ENCODE assay signal across 1 cellular context in the genomic region with DNA sequence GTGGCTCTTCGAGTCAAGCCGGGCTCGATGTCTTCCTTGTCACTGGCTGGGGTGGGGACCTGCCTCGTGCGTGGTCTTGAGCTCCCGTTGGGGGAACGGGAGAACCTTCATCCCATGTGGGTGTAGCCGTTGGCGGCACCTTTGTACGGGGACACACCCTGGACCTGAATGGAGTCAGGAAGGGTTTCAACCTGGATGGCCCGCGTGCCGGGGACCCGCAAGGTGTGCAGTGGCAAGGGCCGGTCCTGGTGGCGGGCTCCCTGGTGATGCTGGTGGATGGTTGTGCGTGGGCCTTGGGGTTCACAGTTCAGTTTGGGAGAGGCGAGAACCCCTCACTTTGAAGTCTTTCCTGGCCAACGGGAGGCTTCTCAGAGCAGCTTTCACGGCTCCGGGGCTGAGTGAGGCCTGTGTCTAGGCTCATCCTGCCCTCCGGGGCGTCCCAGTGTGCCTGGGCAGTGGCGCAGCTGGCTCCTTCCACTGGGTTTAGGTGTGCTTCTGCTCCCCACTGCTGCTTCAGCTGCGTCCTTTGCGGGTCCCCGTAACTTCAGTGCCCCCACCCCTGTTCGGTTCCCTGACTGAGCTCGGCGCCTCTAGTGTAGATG.
TF ChIP-seq lines count a peak whose summit lies in the region.

No MANE protein-coding gene starts in this region.

TF ChIP-seq in liver, 16 proteins besides CTCF, POLR2A, EP300 and RAD21 (continued from another document):
- TF ChIP-seq, protein P1, sequence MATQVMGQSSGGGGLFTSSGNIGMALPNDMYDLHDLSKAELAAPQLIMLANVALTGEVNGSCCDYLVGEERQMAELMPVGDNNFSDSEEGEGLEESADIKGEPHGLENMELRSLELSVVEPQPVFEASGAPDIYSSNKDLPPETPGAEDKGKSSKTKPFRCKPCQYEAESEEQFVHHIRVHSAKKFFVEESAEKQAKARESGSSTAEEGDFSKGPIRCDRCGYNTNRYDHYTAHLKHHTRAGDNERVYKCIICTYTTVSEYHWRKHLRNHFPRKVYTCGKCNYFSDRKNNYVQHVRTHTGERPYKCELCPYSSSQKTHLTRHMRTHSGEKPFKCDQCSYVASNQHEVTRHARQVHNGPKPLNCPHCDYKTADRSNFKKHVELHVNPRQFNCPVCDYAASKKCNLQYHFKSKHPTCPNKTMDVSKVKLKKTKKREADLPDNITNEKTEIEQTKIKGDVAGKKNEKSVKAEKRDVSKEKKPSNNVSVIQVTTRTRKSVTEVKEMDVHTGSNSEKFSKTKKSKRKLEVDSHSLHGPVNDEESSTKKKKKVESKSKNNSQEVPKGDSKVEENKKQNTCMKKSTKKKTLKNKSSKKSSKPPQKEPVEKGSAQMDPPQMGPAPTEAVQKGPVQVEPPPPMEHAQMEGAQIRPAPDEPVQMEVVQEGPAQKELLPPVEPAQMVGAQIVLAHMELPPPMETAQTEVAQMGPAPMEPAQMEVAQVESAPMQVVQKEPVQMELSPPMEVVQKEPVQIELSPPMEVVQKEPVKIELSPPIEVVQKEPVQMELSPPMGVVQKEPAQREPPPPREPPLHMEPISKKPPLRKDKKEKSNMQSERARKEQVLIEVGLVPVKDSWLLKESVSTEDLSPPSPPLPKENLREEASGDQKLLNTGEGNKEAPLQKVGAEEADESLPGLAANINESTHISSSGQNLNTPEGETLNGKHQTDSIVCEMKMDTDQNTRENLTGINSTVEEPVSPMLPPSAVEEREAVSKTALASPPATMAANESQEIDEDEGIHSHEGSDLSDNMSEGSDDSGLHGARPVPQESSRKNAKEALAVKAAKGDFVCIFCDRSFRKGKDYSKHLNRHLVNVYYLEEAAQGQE (IDR thresholded peaks at IDR 0.05): no peak
- TF ChIP-seq, protein P2, sequence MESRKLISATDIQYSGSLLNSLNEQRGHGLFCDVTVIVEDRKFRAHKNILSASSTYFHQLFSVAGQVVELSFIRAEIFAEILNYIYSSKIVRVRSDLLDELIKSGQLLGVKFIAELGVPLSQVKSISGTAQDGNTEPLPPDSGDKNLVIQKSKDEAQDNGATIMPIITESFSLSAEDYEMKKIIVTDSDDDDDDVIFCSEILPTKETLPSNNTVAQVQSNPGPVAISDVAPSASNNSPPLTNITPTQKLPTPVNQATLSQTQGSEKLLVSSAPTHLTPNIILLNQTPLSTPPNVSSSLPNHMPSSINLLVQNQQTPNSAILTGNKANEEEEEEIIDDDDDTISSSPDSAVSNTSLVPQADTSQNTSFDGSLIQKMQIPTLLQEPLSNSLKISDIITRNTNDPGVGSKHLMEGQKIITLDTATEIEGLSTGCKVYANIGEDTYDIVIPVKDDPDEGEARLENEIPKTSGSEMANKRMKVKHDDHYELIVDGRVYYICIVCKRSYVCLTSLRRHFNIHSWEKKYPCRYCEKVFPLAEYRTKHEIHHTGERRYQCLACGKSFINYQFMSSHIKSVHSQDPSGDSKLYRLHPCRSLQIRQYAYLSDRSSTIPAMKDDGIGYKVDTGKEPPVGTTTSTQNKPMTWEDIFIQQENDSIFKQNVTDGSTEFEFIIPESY (IDR thresholded peaks at IDR 0.05): no peak
- TF ChIP-seq MAX (IDR thresholded peaks at IDR 0.05): no peak
- TF ChIP-seq JUND (IDR thresholded peaks at IDR 0.05): no peak
- TF ChIP-seq EGR1 (IDR thresholded peaks at IDR 0.05; ENCODE audit: low read depth in 2 of 2): no peak
- no peak for TF ChIP-seq NR2F2 (IDR thresholded peaks at IDR 0.05)
- TF ChIP-seq FOXA2 (IDR thresholded peaks at IDR 0.05): no peak
- no peak for TF ChIP-seq GABPA (IDR thresholded peaks at IDR 0.05 in 1 of 2, conservative IDR thresholded peaks at IDR 0.05 in 1 of 2)
- no peak for TF ChIP-seq TAF1 (conservative IDR thresholded peaks at IDR 0.05)
- TF ChIP-seq HNF4A (conservative IDR thresholded peaks at IDR 0.05): no peak
- no peak for TF ChIP-seq SP1 (IDR thresholded peaks at IDR 0.05)
- TF ChIP-seq HNF4G (IDR thresholded peaks at IDR 0.05): no peak
TF ChIP-seq in liver: peak in this region for 0.
